23 cellular contexts compared by ENCODE assay signal in genomic region chr2:23905155-23905554, GRCh38. TPM values are rescaled to one million over a fixed set of nuclear protein-coding genes. Genes with fewer than 3 reads are reported as not detected.
A peak's percentile ranks its signal among the peaks of the same experiment; 100 is the strongest.
DNase-seq lines count a peak whose midpoint lies in the region; ATAC-seq and TF ChIP-seq lines count a peak whose summit lies in the region.
"Had no signal": no experiment of that assay in that cellular context is flagged by ENCODE, and none has a peak within 500 bp of the region (broad histone marks: within the 10 kb centered on the region; RNA-seq: fewer than 3 reads in every experiment).

No MANE protein-coding gene starts in this region.

- TF ChIP-seq CTCF in brain microvascular endothelial cell (IDR thresholded peaks at IDR 0.05; ENCODE audit: low read depth, low read length, missing control alignments): no peak
- TF ChIP-seq CTCF in osteoblast (IDR thresholded peaks at IDR 0.05; ENCODE audit: extremely low read depth, low read depth, low read length): no peak
- TF ChIP-seq CTCF in Caco-2 (IDR thresholded peaks at IDR 0.05; ENCODE audit: insufficient read depth in 1 of 2, low read depth in 1 of 2, low read length in 1 of 2, severe bottlenecking in 1 of 2, unreplicated experiment in 1 of 2): no peak
- TF ChIP-seq CTCF in colonic mucosa (IDR thresholded peaks at IDR 0.05): no peak

- ATAC-seq in GM18909 (IDR thresholded peaks at IDR 0.05; ENCODE audit: poor library complexity, unreplicated experiment) (peak; percentile 50), GM18520 (IDR thresholded peaks at IDR 0.05; ENCODE audit: unreplicated experiment) (no peak)
- ATAC-seq: activated naive CD4-positive, alpha-beta T cell treated with anti-CD3 and anti-CD28 coated beads, Interleukin-2, amount 50 U/mL, for 72 hours; gastroesophageal sphincter; right cardiac atrium had no signal

- H3K27me3 Mint-ChIP-seq in Caco-2 (ENCODE audit: insufficient read depth, unreplicated experiment): no peaks in the 10 kb centered on the region
- H3K27me3 Mint-ChIP-seq: central memory CD8-positive, alpha-beta T cell had no signal

- CTCF ChIA-PET in Caco-2 (lab: Charles Lee): no interaction called here

- H3K36me3 Mint-ChIP-seq in Caco-2 (ENCODE audit: insufficient read depth, unreplicated experiment): no peaks in the 10 kb centered on the region
- H3K36me3 Mint-ChIP-seq: activated naive CD4-positive, alpha-beta T cell treated with anti-CD3 and anti-CD28 coated beads, Interleukin-2, amount 50 U/mL, for 72 hours had no signal

- H3K27me3 ChIP-seq in brain microvascular endothelial cell (replicated peaks) (no peaks in the 10 kb centered on the region), osteoblast (ENCODE audit: insufficient read depth, low read length) (no peaks in the 10 kb centered on the region), Caco-2 (replicated peaks; ENCODE audit: control insufficient read depth, insufficient read depth, low read length) (no peaks in the 10 kb centered on the region), colonic mucosa (no peaks in the 10 kb centered on the region)
- H3K27me3 ChIP-seq: BLaER1 treated with 17β-estradiol and CSF1 and Interleukin-3, amounts not matched to agents 10 nM and 100 nM; gastroesophageal sphincter had no signal

- no peak overlapping the region for H3K9ac ChIP-seq in colonic mucosa (ENCODE audit: low read depth in 2 of 2, low read length in 2 of 2)
- H3K9ac ChIP-seq: BLaER1 treated with 17β-estradiol and CSF1 and Interleukin-3, amounts not matched to agents 10 nM and 100 nM had no signal

- in situ Hi-C loops in brain microvascular endothelial cell (cut with HindIII; ENCODE audit: low pct_ligation_motif_present, low sequenced_read_pairs): loop anchor here (25.0 kb wide), 1 partner anchor 93 kb away; no protein-coding TSS in a partner anchor

- peaks cover 48% of the 10 kb centered on the region for H3K79me2 ChIP-seq in osteoblast (ENCODE audit: insufficient read depth, low read length)

- no peak overlapping the region for H3K27ac Mint-ChIP-seq in Caco-2 (ENCODE audit: unreplicated experiment)
- H3K27ac Mint-ChIP-seq: activated naive CD4-positive, alpha-beta T cell treated with anti-CD3 and anti-CD28 coated beads, Interleukin-2, amount 50 U/mL, for 72 hours; nephron had no signal

- POLR2A ChIA-PET in Caco-2 (lab: Charles Lee): no interaction called here

- H3K36me3 ChIP-seq in brain microvascular endothelial cell (replicated peaks) (no peaks in the 10 kb centered on the region), osteoblast (ENCODE audit: insufficient read depth, low read length) (no peaks in the 10 kb centered on the region), Caco-2 (ENCODE audit: control insufficient read depth, insufficient read depth, low read length) (no peaks in the 10 kb centered on the region), colonic mucosa (no peaks in the 10 kb centered on the region)
- H3K36me3 ChIP-seq: gastroesophageal sphincter, lower lobe of right lung had no signal

- H3K4me2 ChIP-seq in osteoblast (ENCODE audit: insufficient read depth, low read length): no peak overlapping the region

- H3K4me1 Mint-ChIP-seq in Caco-2 (ENCODE audit: low read depth, unreplicated experiment): peaks cover 9% of the 10 kb centered on the region

- peak; percentile 66 for DNase-seq in M059J (ENCODE audit: low read depth)
- DNase-seq in brain microvascular endothelial cell: peak; percentile 51
- DNase-seq in osteoblast (ENCODE audit: insufficient read length, low spot score, missing footprints): no peak
- no peak for DNase-seq in Caco-2
- DNase-seq in colonic mucosa: no peak
- no peak for DNase-seq in NCI-H2196 treated with DMSO at 0.1 percent for 48 hours (lab: John Stamatoyannopoulos, UW; ENCODE audit: unreplicated experiment)
- DNase-seq: activated CD4-positive, alpha-beta T cell treated with anti-CD3 and anti-CD28 coated beads for 48 hours; activated T-cell treated with anti-CD3 and anti-CD28 coated beads for 4 hours; H7; lower lobe of right lung; NCI-H1105 treated with DMSO at 0.1 percent for 48 hours; NCI-H345; right cardiac atrium; SIG-M5; stimulated activated CD4-positive, alpha-beta T cell treated with anti-CD3 and anti-CD28 coated beads, Interleukin-2, amount 100 ng/mL, for 48 hours; stimulated activated CD8-positive, alpha-beta memory T cell treated with anti-CD3 and anti-CD28 coated beads, Interleukin-4, amount 100 ng/mL, for 48 hours had no signal

- H3K9me3 Mint-ChIP-seq in Caco-2 (ENCODE audit: unreplicated experiment): no peaks in the 10 kb centered on the region
- H3K9me3 Mint-ChIP-seq: activated naive CD4-positive, alpha-beta T cell treated with anti-CD3 and anti-CD28 coated beads, Interleukin-2, amount 50 U/mL, for 72 hours; central memory CD8-positive, alpha-beta T cell had no signal

- no TSS peak for BruUV-seq in Caco-2 (replicated peaks; lab: Mats Ljungman, UMichigan)

- intact Hi-C loops in Caco-2 (cut with micrococcal nuclease; ENCODE audit: unreplicated experiment) (no loop called here), colonic mucosa (cut with DNase I) (no loop called here)

- H3K27ac ChIP-seq in brain microvascular endothelial cell (no peak overlapping the region), osteoblast (ENCODE audit: low read depth, low read length) (peak overlapping the region; percentile 40), colonic mucosa (no peak overlapping the region)
- H3K27ac ChIP-seq: BLaER1 treated with 17β-estradiol and CSF1 and Interleukin-3, amounts not matched to agents 10 nM and 100 nM; lower lobe of right lung had no signal

- no peak overlapping the region for H3K4me3 Mint-ChIP-seq in Caco-2 (ENCODE audit: unreplicated experiment)
- H3K4me3 Mint-ChIP-seq: central memory CD8-positive, alpha-beta T cell; nephron had no signal

- H3K9me3 ChIP-seq in osteoblast (ENCODE audit: low read depth, low read length): no peaks in the 10 kb centered on the region
- H3K9me3 ChIP-seq in Caco-2: no peaks in the 10 kb centered on the region
- H3K9me3 ChIP-seq in colonic mucosa: no peaks in the 10 kb centered on the region
- H3K9me3 ChIP-seq: gastroesophageal sphincter, lower lobe of right lung had no signal

- peaks cover 11% of the 10 kb centered on the region for H4K20me1 ChIP-seq in osteoblast (ENCODE audit: insufficient read depth, low read length)

- H2AFZ ChIP-seq in osteoblast (ENCODE audit: low read length): no peak overlapping the region

- H3K4me3 ChIP-seq in brain microvascular endothelial cell (ENCODE audit: low read depth, low read length): no peak overlapping the region
- H3K4me3 ChIP-seq in osteoblast (ENCODE audit: insufficient read depth, low read length): no peak overlapping the region
- no peak overlapping the region for H3K4me3 ChIP-seq in Caco-2 (ENCODE audit: low read depth, low read length)
- H3K4me3 ChIP-seq in colonic mucosa: no peak overlapping the region
- H3K4me3 ChIP-seq: BLaER1 treated with 17β-estradiol and CSF1 and Interleukin-3, amounts not matched to agents 10 nM and 100 nM; gastroesophageal sphincter; lower lobe of right lung had no signal

- peaks cover 35% of the 10 kb centered on the region for H3K4me1 ChIP-seq in osteoblast (ENCODE audit: insufficient read depth, low read length)
- 0 out of 2 replicates have a peak, but pooled peaks cover 6% of the 10 kb centered on the region for H3K4me1 ChIP-seq in Caco-2
- no peaks in the 10 kb centered on the region for H3K4me1 ChIP-seq in colonic mucosa

RNA-seq across cellular contexts. Expression of gene ATAD2B, which starts 21.8 kb away (rescaled TPM):
- 2.9 and 3.8 TPM in 2 replicates for total RNA-seq in M059J (2014; rRNA removed; shearing (Covaris generic))
- total RNA-seq in osteoblast (17.4 and 18.0 TPM in 2 replicates), Caco-2 (2022) (28.9 and 32.1 TPM in 2 replicates), colonic mucosa (10 to 100 TPM; 19.2 to 21.7 TPM)

RNA-seq across cellular contexts. Expression of gene UBXN2A, which starts 35.1 kb away (rescaled TPM):
- 8.8 and 18.8 TPM in 2 replicates for total RNA-seq in M059J (2014; rRNA removed; shearing (Covaris generic))
- total RNA-seq in osteoblast (10.9 and 13.8 TPM in 2 replicates), Caco-2 (2022) (21.6 and 22.0 TPM in 2 replicates), colonic mucosa (10 to 100 TPM in 1 of 2 donors, 1 to 10 TPM in 1; 10.0 to 17.3 TPM)

Comparison
In these comparisons a context has a peak if more than half of its experiments do, and no peak if none do; other contexts are left out.
1. DNase-seq: peak in M059J (single experiment) and brain microvascular endothelial cell (single experiment); none in osteoblast (single experiment), Caco-2 (0 of 2), colonic mucosa (single experiment) and NCI-H2196 treated with DMSO at 0.1 percent for 48 hours (single experiment).